Comparison of ENCODE assay signal across 8 cellular contexts in the genomic region with DNA sequence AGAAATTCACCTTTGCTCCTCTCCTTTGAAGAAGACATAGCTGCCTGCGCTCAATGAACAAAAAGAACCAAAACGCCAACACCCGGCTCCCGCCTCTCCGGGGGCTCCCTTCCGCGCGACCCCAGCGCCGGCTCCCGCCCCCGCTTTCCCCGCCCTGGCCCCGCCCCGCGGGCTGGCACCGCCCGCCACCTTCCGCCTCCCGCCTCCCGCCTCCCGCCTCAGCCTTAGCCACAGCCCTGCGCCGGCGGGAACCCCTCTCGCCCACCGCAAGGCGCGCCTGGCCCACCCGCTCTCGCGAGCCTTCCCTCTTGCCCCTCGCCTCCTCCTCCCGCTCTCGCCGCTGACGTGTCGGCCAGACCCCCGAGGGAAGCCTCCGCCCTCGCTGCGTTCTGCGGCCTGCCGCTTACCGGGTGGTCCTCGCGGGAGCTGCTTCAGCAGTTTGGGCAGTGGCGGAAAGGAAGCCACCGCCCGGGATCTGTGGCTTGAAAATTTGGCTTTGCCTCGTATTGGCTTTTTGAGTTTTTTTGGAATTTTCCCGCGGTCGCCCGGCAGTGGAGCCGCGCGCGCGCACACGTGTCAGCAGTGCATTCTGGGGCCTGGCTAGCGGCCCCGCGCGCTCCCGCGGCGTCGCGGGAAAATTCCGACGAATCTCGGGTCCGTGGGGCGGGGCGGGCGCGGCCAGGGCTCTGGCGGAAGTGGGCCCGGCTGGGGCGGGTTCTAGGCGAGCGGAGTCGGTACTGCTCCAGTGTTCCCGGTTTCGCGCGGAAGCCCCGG. TPM values are rescaled to one million over a fixed set of nuclear protein-coding genes. Genes with fewer than 3 reads are reported as not detected.
A peak's percentile ranks its signal among the peaks of the same experiment; 100 is the strongest.
DNase-seq lines count a peak whose midpoint lies in the region; ATAC-seq and TF ChIP-seq lines count a peak whose summit lies in the region.

A gene with protein sequence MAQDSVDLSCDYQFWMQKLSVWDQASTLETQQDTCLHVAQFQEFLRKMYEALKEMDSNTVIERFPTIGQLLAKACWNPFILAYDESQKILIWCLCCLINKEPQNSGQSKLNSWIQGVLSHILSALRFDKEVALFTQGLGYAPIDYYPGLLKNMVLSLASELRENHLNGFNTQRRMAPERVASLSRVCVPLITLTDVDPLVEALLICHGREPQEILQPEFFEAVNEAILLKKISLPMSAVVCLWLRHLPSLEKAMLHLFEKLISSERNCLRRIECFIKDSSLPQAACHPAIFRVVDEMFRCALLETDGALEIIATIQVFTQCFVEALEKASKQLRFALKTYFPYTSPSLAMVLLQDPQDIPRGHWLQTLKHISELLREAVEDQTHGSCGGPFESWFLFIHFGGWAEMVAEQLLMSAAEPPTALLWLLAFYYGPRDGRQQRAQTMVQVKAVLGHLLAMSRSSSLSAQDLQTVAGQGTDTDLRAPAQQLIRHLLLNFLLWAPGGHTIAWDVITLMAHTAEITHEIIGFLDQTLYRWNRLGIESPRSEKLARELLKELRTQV (minus strand): TSS at position 591 of the 774 bp plus-strand sequence. CDS start 68,418 bp downstream, outside the sequence.

- ATAC-seq in GM19328 (IDR thresholded peaks at IDR 0.05; ENCODE audit: unreplicated experiment) = peak; percentile 73
- peak; percentile 75 for ATAC-seq in HG03520 (IDR thresholded peaks at IDR 0.05; ENCODE audit: unreplicated experiment)

- H3K4me3 ChIP-seq in liver (ENCODE audit: low read depth in 1 of 3, low read length in 3 of 3) = peak within 1 kb of the TSS; percentile 85 to 99 (median 97)

- no peak for TF ChIP-seq CTCF in C4-2B (conservative IDR thresholded peaks at IDR 0.05)
- TF ChIP-seq CTCF in liver (IDR thresholded peaks at IDR 0.05; ENCODE audit: low read depth, low read length, missing input control) = no peak

- no peaks in the 10 kb centered on the region for H3K36me3 ChIP-seq in liver (ENCODE audit: control insufficient read depth in 4 of 4, insufficient read depth in 3 of 4, low read depth in 1 of 4, low read length in 3 of 4)

- DNase-seq in NCI-H748 (lab: John Stamatoyannopoulos, UW; ENCODE audit: unreplicated experiment) (peak; percentile 97), dermis blood vessel endothelial cell (peak; percentile 92)
- DNase-seq in activated CD4-positive, alpha-beta T cell treated with anti-CD3 and anti-CD28 coated beads, Interleukin-2, amount 50 U/mL, for 4 hours = peak; percentile 81 to 83
- DNase-seq in stimulated activated CD4-positive, alpha-beta T cell treated with anti-CD3 and anti-CD28 coated beads, Interleukin-4, amount 100 ng/mL, for 1 hour = peak; percentile 91

- under 1% methylated on average over 89 of the region's 89 CpGs for WGBS in liver

- H3K4me1 ChIP-seq in liver (ENCODE audit: control insufficient read depth in 4 of 4, insufficient read depth in 4 of 4, low read length in 3 of 4) = peaks cover 2 to 14% (median 11%) of the 10 kb centered on the region in 4 donors

- peak within 1 kb of the TSS; percentile 78 to 88 for H3K9ac ChIP-seq in liver (ENCODE audit: low read depth in 1 of 2, low read length in 2 of 2)

- TF ChIP-seq RAD21 in liver (IDR thresholded peaks at IDR 0.05) = peak in 1 of 2 donors; percentile 52

- H3K9me3 ChIP-seq in liver (ENCODE audit: control insufficient read depth in 4 of 4, low read length in 3 of 4) = no peaks in the 10 kb centered on the region

- H3K27ac ChIP-seq in C4-2B = peak within 1 kb of the TSS; percentile 91
- peak within 1 kb of the TSS; percentile 94 to 97 for H3K27ac ChIP-seq in liver (ENCODE audit: low read depth in 1 of 2, low read length in 2 of 2)

- H3K27me3 ChIP-seq in liver (ENCODE audit: control insufficient read depth in 4 of 4, insufficient read depth in 4 of 4, low read length in 3 of 4) = no peaks in the 10 kb centered on the region

TF ChIP-seq in liver, 16 proteins besides CTCF, POLR2A, EP300 and RAD21:
- TF ChIP-seq JUND (IDR thresholded peaks at IDR 0.05) (no peak), EGR1 (IDR thresholded peaks at IDR 0.05; ENCODE audit: low read depth in 2 of 2) (peak in 1 of 2 donors; percentile 92), GABPA (IDR thresholded peaks at IDR 0.05 in 1 of 2, conservative IDR thresholded peaks at IDR 0.05 in 1 of 2) (peak in 1 of 2 donors; percentile 69), FOXA2 (IDR thresholded peaks at IDR 0.05) (no peak), HNF4A (conservative IDR thresholded peaks at IDR 0.05) (no peak), HNF4G (IDR thresholded peaks at IDR 0.05) (no peak), RXRA (IDR thresholded peaks at IDR 0.05) (no peak), YY1 (IDR thresholded peaks at IDR 0.05) (peak; percentile 10), NR2F2 (IDR thresholded peaks at IDR 0.05) (no peak), SP1 (IDR thresholded peaks at IDR 0.05) (peak; percentile 45), TAF1 (conservative IDR thresholded peaks at IDR 0.05) (no peak), FOXA1 (IDR thresholded peaks at IDR 0.05) (no peak)
- TF ChIP-seq, protein P1, sequence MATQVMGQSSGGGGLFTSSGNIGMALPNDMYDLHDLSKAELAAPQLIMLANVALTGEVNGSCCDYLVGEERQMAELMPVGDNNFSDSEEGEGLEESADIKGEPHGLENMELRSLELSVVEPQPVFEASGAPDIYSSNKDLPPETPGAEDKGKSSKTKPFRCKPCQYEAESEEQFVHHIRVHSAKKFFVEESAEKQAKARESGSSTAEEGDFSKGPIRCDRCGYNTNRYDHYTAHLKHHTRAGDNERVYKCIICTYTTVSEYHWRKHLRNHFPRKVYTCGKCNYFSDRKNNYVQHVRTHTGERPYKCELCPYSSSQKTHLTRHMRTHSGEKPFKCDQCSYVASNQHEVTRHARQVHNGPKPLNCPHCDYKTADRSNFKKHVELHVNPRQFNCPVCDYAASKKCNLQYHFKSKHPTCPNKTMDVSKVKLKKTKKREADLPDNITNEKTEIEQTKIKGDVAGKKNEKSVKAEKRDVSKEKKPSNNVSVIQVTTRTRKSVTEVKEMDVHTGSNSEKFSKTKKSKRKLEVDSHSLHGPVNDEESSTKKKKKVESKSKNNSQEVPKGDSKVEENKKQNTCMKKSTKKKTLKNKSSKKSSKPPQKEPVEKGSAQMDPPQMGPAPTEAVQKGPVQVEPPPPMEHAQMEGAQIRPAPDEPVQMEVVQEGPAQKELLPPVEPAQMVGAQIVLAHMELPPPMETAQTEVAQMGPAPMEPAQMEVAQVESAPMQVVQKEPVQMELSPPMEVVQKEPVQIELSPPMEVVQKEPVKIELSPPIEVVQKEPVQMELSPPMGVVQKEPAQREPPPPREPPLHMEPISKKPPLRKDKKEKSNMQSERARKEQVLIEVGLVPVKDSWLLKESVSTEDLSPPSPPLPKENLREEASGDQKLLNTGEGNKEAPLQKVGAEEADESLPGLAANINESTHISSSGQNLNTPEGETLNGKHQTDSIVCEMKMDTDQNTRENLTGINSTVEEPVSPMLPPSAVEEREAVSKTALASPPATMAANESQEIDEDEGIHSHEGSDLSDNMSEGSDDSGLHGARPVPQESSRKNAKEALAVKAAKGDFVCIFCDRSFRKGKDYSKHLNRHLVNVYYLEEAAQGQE (IDR thresholded peaks at IDR 0.05) = peak; percentile 28
- TF ChIP-seq, protein P2, sequence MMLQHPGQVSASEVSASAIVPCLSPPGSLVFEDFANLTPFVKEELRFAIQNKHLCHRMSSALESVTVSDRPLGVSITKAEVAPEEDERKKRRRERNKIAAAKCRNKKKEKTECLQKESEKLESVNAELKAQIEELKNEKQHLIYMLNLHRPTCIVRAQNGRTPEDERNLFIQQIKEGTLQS (IDR thresholded peaks at IDR 0.05) = no peak
- TF ChIP-seq, protein P3, sequence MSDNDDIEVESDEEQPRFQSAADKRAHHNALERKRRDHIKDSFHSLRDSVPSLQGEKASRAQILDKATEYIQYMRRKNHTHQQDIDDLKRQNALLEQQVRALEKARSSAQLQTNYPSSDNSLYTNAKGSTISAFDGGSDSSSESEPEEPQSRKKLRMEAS (IDR thresholded peaks at IDR 0.05) = no peak
- TF ChIP-seq, protein P4, sequence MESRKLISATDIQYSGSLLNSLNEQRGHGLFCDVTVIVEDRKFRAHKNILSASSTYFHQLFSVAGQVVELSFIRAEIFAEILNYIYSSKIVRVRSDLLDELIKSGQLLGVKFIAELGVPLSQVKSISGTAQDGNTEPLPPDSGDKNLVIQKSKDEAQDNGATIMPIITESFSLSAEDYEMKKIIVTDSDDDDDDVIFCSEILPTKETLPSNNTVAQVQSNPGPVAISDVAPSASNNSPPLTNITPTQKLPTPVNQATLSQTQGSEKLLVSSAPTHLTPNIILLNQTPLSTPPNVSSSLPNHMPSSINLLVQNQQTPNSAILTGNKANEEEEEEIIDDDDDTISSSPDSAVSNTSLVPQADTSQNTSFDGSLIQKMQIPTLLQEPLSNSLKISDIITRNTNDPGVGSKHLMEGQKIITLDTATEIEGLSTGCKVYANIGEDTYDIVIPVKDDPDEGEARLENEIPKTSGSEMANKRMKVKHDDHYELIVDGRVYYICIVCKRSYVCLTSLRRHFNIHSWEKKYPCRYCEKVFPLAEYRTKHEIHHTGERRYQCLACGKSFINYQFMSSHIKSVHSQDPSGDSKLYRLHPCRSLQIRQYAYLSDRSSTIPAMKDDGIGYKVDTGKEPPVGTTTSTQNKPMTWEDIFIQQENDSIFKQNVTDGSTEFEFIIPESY (IDR thresholded peaks at IDR 0.05) = no peak

RNA-seq across cellular contexts. Expression of the gene that starts here (rescaled TPM):
- 5.3 and 9.5 TPM in 2 replicates for total RNA-seq in dermis blood vessel endothelial cell
- 10 to 100 TPM in 1 of 2 donors, 1 to 10 TPM in 1; 8.3 to 32.4 TPM for total RNA-seq in liver
- polyA plus RNA-seq in liver = 10 to 100 TPM in 1 of 2 donors, 1 to 10 TPM in 1; 9.3 to 13.7 TPM

Comparison
In these comparisons a context has a peak if more than half of its experiments do, and no peak if none do; other contexts are left out.
1. Peak in every context shown above with its lines: DNase-seq, ATAC-seq, H3K4me3 ChIP-seq and H3K27ac ChIP-seq.